Comparison of ENCODE assay signal across 8 cellular contexts in genomic region chr19:34135033-34135370, GRCh38. TPM values are rescaled to one million over a fixed set of nuclear protein-coding genes. Genes with fewer than 3 reads are reported as not detected.
DNase-seq lines count a peak whose midpoint lies in the region; ATAC-seq lines count a peak whose summit lies in the region.

No MANE protein-coding gene starts in this region.

- H2BK12ac ChIP-seq in neuronal stem cell (ENCODE audit: low read length): no peak overlapping the region

- H3K4ac ChIP-seq in neuronal stem cell (ENCODE audit: low read length): no peak overlapping the region

- no peaks in the 10 kb centered on the region for H3K27me3 ChIP-seq in CD8-positive, alpha-beta memory T cell (ENCODE audit: insufficient read depth, low read length, poor library complexity, severe bottlenecking)
- H3K27me3 ChIP-seq in NT2/D1 (ENCODE audit: insufficient read depth, insufficient read length) (no peaks in the 10 kb centered on the region), endocrine pancreas (ENCODE audit: control insufficient read depth, insufficient read depth, low read length) (no peaks in the 10 kb centered on the region), neuronal stem cell (ENCODE audit: control insufficient read depth in 3 of 3, insufficient read depth in 3 of 3, low read depth in 1 of 3, low read length in 3 of 3) (peaks cover 0 to 3% (median 0%) of the 10 kb centered on the region in 3 experiments)

- H3K23ac ChIP-seq in neuronal stem cell (ENCODE audit: low read depth, low read length, poor library complexity): no peak overlapping the region

- H3K27ac Mint-ChIP-seq in CD8-positive, alpha-beta memory T cell: peak overlapping the region; percentile 80 to 92 (median 91)

- no peak overlapping the region for H2BK5ac ChIP-seq in neuronal stem cell (ENCODE audit: low read length)

- no peak overlapping the region for H4K8ac ChIP-seq in neuronal stem cell (ENCODE audit: low read depth, low read length)

- DNase-seq in CD8-positive, alpha-beta memory T cell: no peak
- DNase-seq in NT2/D1 (ENCODE audit: low read depth, low spot score) (no peak), neuronal stem cell (ENCODE audit: low spot score) (no peak), LoVo (ENCODE audit: low spot score) (no peak), NCI-H1092 treated with DMSO at 0.1 percent for 48 hours (lab: John Stamatoyannopoulos, UW) (no peak)
- no peak for DNase-seq in activated CD4-positive, alpha-beta T cell treated with anti-CD3 and anti-CD28 coated beads for 4 hours

- no peaks in the 10 kb centered on the region for H3K9me3 Mint-ChIP-seq in CD8-positive, alpha-beta memory T cell

- no peak overlapping the region for H2BK15ac ChIP-seq in neuronal stem cell (ENCODE audit: low read length)

- no peak overlapping the region for H4K91ac ChIP-seq in neuronal stem cell (ENCODE audit: low read depth, low read length, poor library complexity)

- H3K36me3 Mint-ChIP-seq in CD8-positive, alpha-beta memory T cell: peaks cover 0 to 4% (median 0%) of the 10 kb centered on the region in 3 donors

- WGBS in neuronal stem cell (ENCODE audit: extremely low coverage in 2 of 2, insufficient read length in 2 of 2, insufficient replicate concordance in 1 of 2), 2 donors: no CpG with 5 or more reads among the region's 11 CpGs

- no peak overlapping the region for H2AK5ac ChIP-seq in neuronal stem cell (ENCODE audit: low read depth, low read length)

- H3K4me2 ChIP-seq in neuronal stem cell (ENCODE audit: insufficient read depth, low read length, poor library complexity, severe bottlenecking): peak overlapping the region; percentile 73

- no peaks in the 10 kb centered on the region for H3K9me3 ChIP-seq in CD8-positive, alpha-beta memory T cell (ENCODE audit: low read length)
- H3K9me3 ChIP-seq in NT2/D1 (ENCODE audit: insufficient read depth, low read length) (no peaks in the 10 kb centered on the region), endocrine pancreas (ENCODE audit: control insufficient read depth, low read length) (no peaks in the 10 kb centered on the region), neuronal stem cell (replicated peaks in 1 of 2; ENCODE audit: control insufficient read depth in 2 of 2, insufficient read depth in 1 of 2, low read depth in 1 of 2, low read length in 2 of 2) (no peaks in the 10 kb centered on the region)

- no peaks in the 10 kb centered on the region for H3K27me3 Mint-ChIP-seq in CD8-positive, alpha-beta memory T cell

- peak overlapping the region; percentile 73 for H3K27ac ChIP-seq in CD8-positive, alpha-beta memory T cell (ENCODE audit: low read depth, low read length)
- peak overlapping the region; percentile 96 for H3K27ac ChIP-seq in neuronal stem cell (replicated peaks; ENCODE audit: low read length)

- H3K4me1 Mint-ChIP-seq in CD8-positive, alpha-beta memory T cell: peaks cover 0 to 18% (median 6%) of the 10 kb centered on the region in 3 donors

- H3K14ac ChIP-seq in neuronal stem cell (ENCODE audit: low read length): no peak overlapping the region

- POLR2A ChIA-PET in CD8-positive, alpha-beta memory T cell (lab: Charles Lee): no interaction called here

- CTCF ChIA-PET in CD8-positive, alpha-beta memory T cell (lab: Charles Lee): interaction anchor here (1.4 to 1.8 kb wide), 2 partner anchors 9 to 10 kb away, joined by 5 to 6 read pairs; no protein-coding TSS in a partner anchor

- H3K79me1 ChIP-seq in neuronal stem cell (ENCODE audit: low read depth, low read length): no peaks in the 10 kb centered on the region

- peak overlapping the region; percentile 96 for H2AFZ ChIP-seq in neuronal stem cell (ENCODE audit: low read length)

- peak overlapping the region; percentile 89 to 98 (median 94) for H3K4me3 Mint-ChIP-seq in CD8-positive, alpha-beta memory T cell

- no peak overlapping the region for H2BK120ac ChIP-seq in neuronal stem cell (ENCODE audit: low read depth, low read length)

- H3K9ac ChIP-seq in NT2/D1 (ENCODE audit: insufficient read length, low read depth): peak overlapping the region; percentile 90
- no peak overlapping the region for H3K9ac ChIP-seq in endocrine pancreas (ENCODE audit: control insufficient read depth, insufficient read depth, low read length)
- H3K9ac ChIP-seq in neuronal stem cell (ENCODE audit: low read depth, low read length, poor library complexity): peak overlapping the region; percentile 91

- ATAC-seq in GM21526 (IDR thresholded peaks at IDR 0.05; ENCODE audit: low FRiP score, unreplicated experiment): no peak

- H3K4me3 ChIP-seq in CD8-positive, alpha-beta memory T cell (ENCODE audit: low read length): peak overlapping the region; percentile 82
- H3K4me3 ChIP-seq in NT2/D1 (ENCODE audit: insufficient read length, low read depth) (peak overlapping the region; percentile 68), endocrine pancreas (ENCODE audit: control insufficient read depth, insufficient read depth, low read length) (peak overlapping the region; percentile 52), neuronal stem cell (ENCODE audit: low read length in 2 of 2) (peak overlapping the region; percentile 59 to 87)

- H3K36me3 ChIP-seq in CD8-positive, alpha-beta memory T cell (ENCODE audit: insufficient read depth, low read length): no peaks in the 10 kb centered on the region
- H3K36me3 ChIP-seq in NT2/D1 (ENCODE audit: insufficient read depth, insufficient read length, low read length) (no peaks in the 10 kb centered on the region), endocrine pancreas (ENCODE audit: control insufficient read depth, insufficient read depth, low read length) (no peaks in the 10 kb centered on the region), neuronal stem cell (replicated peaks in 1 of 2; ENCODE audit: control insufficient read depth in 2 of 2, insufficient read depth in 2 of 2, low read length in 2 of 2) (no peaks in the 10 kb centered on the region)

- peaks cover 8% of the 10 kb centered on the region for H3K4me1 ChIP-seq in CD8-positive, alpha-beta memory T cell (ENCODE audit: insufficient read depth, low read length)
- H3K4me1 ChIP-seq in NT2/D1 (ENCODE audit: insufficient read depth, insufficient read length): no peaks in the 10 kb centered on the region
- H3K4me1 ChIP-seq in endocrine pancreas (ENCODE audit: control insufficient read depth, insufficient read depth, low read length): no peaks in the 10 kb centered on the region
- peaks cover 0 to 1% of the 10 kb centered on the region in 2 donors for H3K4me1 ChIP-seq in neuronal stem cell (ENCODE audit: control insufficient read depth in 2 of 2, insufficient read depth in 1 of 2, low read depth in 1 of 2, low read length in 2 of 2)

- H3K18ac ChIP-seq in neuronal stem cell (ENCODE audit: low read length): no peak overlapping the region

RNA-seq across cellular contexts. Expression of gene LSM14A, which starts 37.3 kb away (rescaled TPM):
- total RNA-seq in CD8-positive, alpha-beta memory T cell: 100 to 1,000 TPM; 111 to 129 TPM
- polyA plus RNA-seq in CD8-positive, alpha-beta memory T cell: 167 TPM
- polyA plus RNA-seq in neuronal stem cell (2013, experiment 1 of 2): 125 TPM
- polyA plus RNA-seq in neuronal stem cell (2013, experiment 2 of 2): 127 TPM
